ENCODE assay signal across 8 cellular contexts in the genomic region with DNA sequence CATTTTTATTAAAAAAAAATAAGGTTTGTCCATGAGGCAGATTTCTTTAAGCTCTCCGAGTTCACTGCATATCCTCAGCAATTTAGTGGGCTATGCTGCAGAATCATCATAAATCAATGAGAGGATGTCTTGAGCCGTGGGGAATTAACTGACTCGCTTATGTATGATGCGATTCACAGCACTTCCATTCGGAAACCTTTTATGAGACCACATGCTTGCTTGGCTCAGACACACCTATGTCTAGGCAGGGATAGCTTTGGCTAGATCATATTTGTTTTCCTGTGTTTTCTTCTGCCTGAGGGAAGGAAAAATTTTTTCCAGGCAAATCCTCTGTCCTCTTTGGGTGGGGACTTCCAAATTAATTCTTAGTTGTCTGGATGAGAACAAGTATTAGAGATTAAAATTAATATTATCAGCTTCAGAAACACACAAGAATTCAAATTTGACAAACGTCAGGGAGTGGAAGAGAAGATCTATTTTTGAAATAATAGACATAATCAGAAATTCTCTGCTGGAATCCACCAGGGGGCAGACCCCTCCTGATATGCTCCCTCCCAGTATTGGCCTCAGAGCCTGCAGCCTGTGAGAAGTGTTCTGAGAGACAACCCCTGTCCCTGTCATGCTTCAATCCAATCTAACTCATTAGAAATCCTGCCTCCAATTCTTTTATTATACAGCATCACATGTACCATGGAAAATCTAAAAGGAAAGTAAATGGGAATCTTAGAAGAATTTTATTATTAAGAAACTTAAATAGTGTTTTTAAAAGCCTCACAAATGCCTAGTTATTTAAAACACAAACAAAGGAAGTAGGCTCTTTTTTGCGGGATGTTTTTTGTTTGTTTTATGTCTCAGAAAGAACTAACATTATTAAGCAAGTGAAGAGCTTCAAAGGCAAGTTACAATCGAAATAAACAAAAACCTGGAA.
DNase-seq lines count a peak whose midpoint lies in the region; ATAC-seq, FAIRE-seq and TF ChIP-seq lines count a peak whose summit lies in the region.

No MANE protein-coding gene starts in this region.

- ATAC-seq in GM19351 (IDR thresholded peaks at IDR 0.05; ENCODE audit: unreplicated experiment): peak; percentile 84
- peak; percentile 85 for ATAC-seq in HG03460 (IDR thresholded peaks at IDR 0.05; ENCODE audit: unreplicated experiment)
- peak; percentile 94 for ATAC-seq in HepG2
- no peak for ATAC-seq in GM18517 (IDR thresholded peaks at IDR 0.05; ENCODE audit: unreplicated experiment)

- intact Hi-C loops in mammary epithelial cell (cut with micrococcal nuclease): loop anchor here (2.0 kb wide), 2 partner anchors 386 to 796 kb away; no protein-coding TSS in a partner anchor
- intact Hi-C loops in HepG2 (cut with micrococcal nuclease; ENCODE audit: unreplicated experiment): loop anchor here (1.0 to 10.0 kb wide), 5 partner anchors 64 to 795 kb away; no protein-coding TSS in a partner anchor
- intact Hi-C loops in uterus (cut with DNase I; ENCODE audit: low total_unique reads): no loop called here

- CTCF ChIA-PET in mammary epithelial cell (lab: Charles Lee; ENCODE audit: low non-redundant PET) (no interaction called here), HepG2 (lab: Yijun Ruan, JAX; ENCODE audit: low intra/inter-chr PET ratio, low total read pairs) (interaction anchor here (1.5 kb wide), 1 partner anchor 796 kb away, joined by 14 read pairs; no protein-coding TSS in a partner anchor)

- H3K79me2 ChIP-seq in mammary epithelial cell (ENCODE audit: insufficient read depth, low read length) (no peaks in the 10 kb centered on the region), HepG2 (ENCODE audit: insufficient read depth, low read length) (no peaks in the 10 kb centered on the region)

- POLR2A ChIA-PET in HepG2 (lab: Yijun Ruan, JAX): no interaction called here

- peak; percentile 43 to 53 for TF ChIP-seq CTCF in mammary epithelial cell (conservative IDR thresholded peaks at IDR 0.05 in 1 of 2, IDR thresholded peaks at IDR 0.05 in 1 of 2; ENCODE audit: extremely low read depth in 1 of 2, insufficient read depth in 1 of 2, low read depth in 1 of 2, low read length in 2 of 2)
- TF ChIP-seq CTCF in HepG2 (CRISPR knock-in tag; IDR thresholded peaks at IDR 0.05): peak; percentile 69
- peak in 3 of 4 experiments; percentile 14 to 21 (median 16) for TF ChIP-seq CTCF in uterus (IDR thresholded peaks at IDR 0.05)

- peak; percentile 47 for FAIRE-seq in HepG2 (lab: Jason Lieb, UNC)

- no peaks in the 10 kb centered on the region for H3K9me3 ChIP-seq in mammary epithelial cell (replicated peaks; ENCODE audit: insufficient read depth, low read length)
- no peaks in the 10 kb centered on the region for H3K9me3 ChIP-seq in HepG2 (ENCODE audit: low read length)
- H3K9me3 ChIP-seq in uterus: no peaks in the 10 kb centered on the region

- H3K27me3 ChIP-seq in mammary epithelial cell (ENCODE audit: insufficient read depth, low read length) (no peaks in the 10 kb centered on the region), HepG2 (ENCODE audit: control insufficient read depth in 1 of 2, insufficient read depth in 2 of 2, low read length in 2 of 2) (no peaks in the 10 kb centered on the region), uterus (no peaks in the 10 kb centered on the region)

- no peak overlapping the region for H2AFZ ChIP-seq in mammary epithelial cell (ENCODE audit: low read depth, low read length)
- H2AFZ ChIP-seq in HepG2 (ENCODE audit: low read length): no peak overlapping the region

- H3K4me2 ChIP-seq in mammary epithelial cell (ENCODE audit: insufficient read depth, low read depth, low read length): peak overlapping the region; percentile 8
- H3K4me2 ChIP-seq in HepG2 (ENCODE audit: low read depth, low read length): no peak overlapping the region

- H3K27ac ChIP-seq in mammary epithelial cell (ENCODE audit: insufficient read depth, low read depth, low read length) (no peak overlapping the region), HepG2 (ENCODE audit: extremely low read length, insufficient read depth, low read length) (no peak overlapping the region), uterus (no peak overlapping the region)

- in situ Hi-C loops in mammary epithelial cell (cut with MboI; ENCODE audit: low sequenced_read_pairs in 2 of 2): loop anchor here in 1 of 2 donors (25.0 kb wide), 1 partner anchor 797 kb away; no protein-coding TSS in a partner anchor
- in situ Hi-C loops in HepG2 (cut with HindIII; ENCODE audit: extremely low pct_ligation_motif_present, low pct_unique_long_range_greater_than_20kb): loop anchor here (5.0 kb wide), 1 partner anchor 797 kb away; no protein-coding TSS in a partner anchor

- no peaks in the 10 kb centered on the region for H4K20me1 ChIP-seq in mammary epithelial cell (ENCODE audit: insufficient read depth, low read length)
- H4K20me1 ChIP-seq in HepG2 (ENCODE audit: insufficient read depth, low read length): no peaks in the 10 kb centered on the region

- no peak overlapping the region for H3K9ac ChIP-seq in mammary epithelial cell (ENCODE audit: insufficient read depth, low read length)
- H3K9ac ChIP-seq in HepG2 (ENCODE audit: insufficient read depth, low read depth, low read length): no peak overlapping the region

- no peaks in the 10 kb centered on the region for H3K4me1 ChIP-seq in mammary epithelial cell (ENCODE audit: insufficient read depth, low read length)
- H3K4me1 ChIP-seq in HepG2 (ENCODE audit: insufficient read depth, low read length): no peaks in the 10 kb centered on the region
- no peaks in the 10 kb centered on the region for H3K4me1 ChIP-seq in uterus

- WGBS in mammary epithelial cell (ENCODE audit: low coverage, missing lambda C conversion rate): 36% methylated on average over 8 of the region's 8 CpGs
- WGBS in HepG2 (ENCODE audit: low lambda C conversion rate): 4% methylated on average over 6 of the region's 8 CpGs

- BruUV-seq in mammary epithelial cell (replicated peaks; lab: Mats Ljungman, UMichigan): no TSS peak
- no TSS peak for BruUV-seq in HepG2 (replicated peaks; lab: Mats Ljungman, UMichigan)

- peak; percentile 56 for TF ChIP-seq RAD21 in HepG2 (CRISPR knock-in tag; IDR thresholded peaks at IDR 0.05)

- TF ChIP-seq POLR2A in HepG2 (IDR thresholded peaks at IDR 0.05; ENCODE audit: insufficient read depth in 1 of 2, low read depth in 2 of 2, low read length in 2 of 2) (no peak), uterus (IDR thresholded peaks at IDR 0.05) (no peak)

- TF ChIP-seq EP300 in HepG2 (IDR thresholded peaks at IDR 0.05; ENCODE audit: low read depth in 2 of 2, low read length in 2 of 2) (no peak), HepG2 (CRISPR knock-in tag; IDR thresholded peaks at IDR 0.05; ENCODE audit: borderline replicate concordance) (no peak)

- peak; percentile 86 for DNase-seq in DMS53 (lab: John Stamatoyannopoulos, UW)
- peak; percentile 91 for DNase-seq in NCI-H69 (lab: John Stamatoyannopoulos, UW)
- peak; percentile 20 for DNase-seq in mammary epithelial cell
- DNase-seq in HepG2 (ENCODE audit: low spot score): peak; percentile 39
- no peak for DNase-seq in uterus

- dilution Hi-C loops in mammary epithelial cell (cut with HindIII; ENCODE audit: low sequenced_read_pairs): no loop called here

- no peak overlapping the region for H3K4me3 ChIP-seq in mammary epithelial cell (replicated peaks in 1 of 3; ENCODE audit: insufficient read depth in 1 of 3, low read depth in 2 of 3, low read length in 3 of 3)
- no peak overlapping the region for H3K4me3 ChIP-seq in HepG2 (replicated peaks in 1 of 3; ENCODE audit: insufficient read depth in 1 of 3, low read depth in 2 of 3, low read length in 3 of 3)
- no peak overlapping the region for H3K4me3 ChIP-seq in uterus

- no peaks in the 10 kb centered on the region for H3K36me3 ChIP-seq in mammary epithelial cell (ENCODE audit: insufficient read depth, low read length)
- no peaks in the 10 kb centered on the region for H3K36me3 ChIP-seq in HepG2 (replicated peaks in 1 of 2; ENCODE audit: control insufficient read depth in 1 of 2, insufficient read depth in 2 of 2, low read length in 2 of 2)
- H3K36me3 ChIP-seq in uterus: no peaks in the 10 kb centered on the region

TF ChIP-seq in HepG2, 621 proteins besides CTCF, POLR2A, EP300 and RAD21:
- TF ChIP-seq, protein P1, sequence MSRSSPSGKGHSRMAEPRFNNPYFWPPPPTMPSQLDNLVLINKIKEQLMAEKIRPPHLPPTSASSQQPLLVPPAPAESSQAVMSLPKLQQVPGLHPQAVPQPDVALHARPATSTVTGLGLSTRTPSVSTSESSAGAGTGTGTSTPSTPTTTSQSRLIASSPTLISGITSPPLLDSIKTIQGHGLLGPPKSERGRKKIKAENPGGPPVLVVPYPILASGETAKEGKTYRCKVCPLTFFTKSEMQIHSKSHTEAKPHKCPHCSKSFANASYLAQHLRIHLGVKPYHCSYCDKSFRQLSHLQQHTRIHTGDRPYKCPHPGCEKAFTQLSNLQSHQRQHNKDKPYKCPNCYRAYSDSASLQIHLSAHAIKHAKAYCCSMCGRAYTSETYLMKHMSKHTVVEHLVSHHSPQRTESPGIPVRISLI (CRISPR knock-in tag; IDR thresholded peaks at IDR 0.05; ENCODE audit: borderline replicate concordance): no peak
- TF ChIP-seq ZNF720 (CRISPR knock-in tag; IDR thresholded peaks at IDR 0.05) (no peak), SMC3 (IDR thresholded peaks at IDR 0.05; ENCODE audit: low read length) (peak; percentile 85), STAG1 (CRISPR knock-in tag; IDR thresholded peaks at IDR 0.05) (peak; percentile 80), MYNN (CRISPR knock-in tag; IDR thresholded peaks at IDR 0.05; ENCODE audit: low read depth) (no peak), ATF1 (CRISPR knock-in tag; IDR thresholded peaks at IDR 0.05) (no peak), ZNF678 (CRISPR knock-in tag; IDR thresholded peaks at IDR 0.05) (no peak)
- TF ChIP-seq, protein P2, sequence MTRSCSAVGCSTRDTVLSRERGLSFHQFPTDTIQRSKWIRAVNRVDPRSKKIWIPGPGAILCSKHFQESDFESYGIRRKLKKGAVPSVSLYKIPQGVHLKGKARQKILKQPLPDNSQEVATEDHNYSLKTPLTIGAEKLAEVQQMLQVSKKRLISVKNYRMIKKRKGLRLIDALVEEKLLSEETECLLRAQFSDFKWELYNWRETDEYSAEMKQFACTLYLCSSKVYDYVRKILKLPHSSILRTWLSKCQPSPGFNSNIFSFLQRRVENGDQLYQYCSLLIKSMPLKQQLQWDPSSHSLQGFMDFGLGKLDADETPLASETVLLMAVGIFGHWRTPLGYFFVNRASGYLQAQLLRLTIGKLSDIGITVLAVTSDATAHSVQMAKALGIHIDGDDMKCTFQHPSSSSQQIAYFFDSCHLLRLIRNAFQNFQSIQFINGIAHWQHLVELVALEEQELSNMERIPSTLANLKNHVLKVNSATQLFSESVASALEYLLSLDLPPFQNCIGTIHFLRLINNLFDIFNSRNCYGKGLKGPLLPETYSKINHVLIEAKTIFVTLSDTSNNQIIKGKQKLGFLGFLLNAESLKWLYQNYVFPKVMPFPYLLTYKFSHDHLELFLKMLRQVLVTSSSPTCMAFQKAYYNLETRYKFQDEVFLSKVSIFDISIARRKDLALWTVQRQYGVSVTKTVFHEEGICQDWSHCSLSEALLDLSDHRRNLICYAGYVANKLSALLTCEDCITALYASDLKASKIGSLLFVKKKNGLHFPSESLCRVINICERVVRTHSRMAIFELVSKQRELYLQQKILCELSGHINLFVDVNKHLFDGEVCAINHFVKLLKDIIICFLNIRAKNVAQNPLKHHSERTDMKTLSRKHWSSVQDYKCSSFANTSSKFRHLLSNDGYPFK (CRISPR knock-in tag; IDR thresholded peaks at IDR 0.05; ENCODE audit: borderline replicate concordance): no peak

Comparison
In these comparisons a context has a peak if more than half of its experiments do, and no peak if none do; other contexts are left out.
1. DNase-seq: peak in DMS53 (single experiment), NCI-H69 (single experiment), mammary epithelial cell (single experiment) and HepG2 (single experiment); none in uterus (0 of 2).
2. CTCF ChIP-seq: peak in every context shown above with its lines; median percentile 69 in HepG2; 48 in mammary epithelial cell; 16 in uterus.